8 cellular contexts compared by ENCODE assay signal in the genomic region with DNA sequence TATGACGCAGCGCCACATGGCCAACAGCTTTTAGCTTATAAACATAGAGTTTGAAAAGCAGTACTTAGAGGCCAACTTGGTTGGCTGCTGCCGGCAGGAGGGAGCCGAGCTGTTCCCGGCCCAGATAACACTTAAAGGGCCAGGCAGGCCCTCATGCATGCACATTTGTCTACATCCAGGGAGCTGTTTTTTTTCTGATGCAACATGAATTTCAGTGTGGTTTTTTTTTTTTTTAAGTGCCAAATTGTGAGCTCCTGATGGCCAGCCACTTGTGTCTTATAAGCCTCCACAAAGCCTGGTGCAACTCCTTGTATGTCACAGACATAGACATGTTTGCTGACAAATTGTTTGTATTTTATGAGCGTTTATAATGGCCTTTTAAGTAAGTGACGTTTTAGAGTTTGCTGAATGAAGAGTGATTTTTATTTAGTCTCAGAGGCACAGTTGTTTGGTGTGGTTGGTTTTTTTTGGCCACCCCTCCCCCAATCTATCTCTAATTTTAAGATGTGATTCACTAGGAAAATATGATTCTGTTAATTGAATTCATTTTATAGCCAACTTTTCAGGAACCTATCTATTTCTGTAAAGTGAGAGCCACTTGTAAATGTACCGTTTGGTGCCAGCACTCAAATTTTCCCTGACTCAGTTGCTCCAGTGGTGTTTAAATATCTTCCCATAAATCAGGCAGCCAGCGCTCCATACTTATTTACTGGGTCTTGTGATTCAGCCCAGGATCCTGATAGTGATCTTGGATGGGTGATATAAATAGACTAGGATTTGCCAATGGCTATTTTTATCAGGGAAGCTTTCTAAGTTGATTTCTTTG.
A peak's percentile ranks its signal among the peaks of the same experiment; 100 is the strongest.
DNase-seq lines count a peak whose midpoint lies in the region; ATAC-seq and TF ChIP-seq lines count a peak whose summit lies in the region.

No MANE protein-coding gene starts in this region.

- CTCF ChIA-PET in AG04450 (lab: Charles Lee), result interaction anchor here (0.6 to 3.6 kb wide), 4 partner anchors 70 to 142 kb away, joined by 3 to 17 read pairs (median 10); no protein-coding TSS in a partner anchor

- ATAC-seq in HG03108 (IDR thresholded peaks at IDR 0.05; ENCODE audit: unreplicated experiment), result no peak

- TF ChIP-seq CTCF in AG04450 (IDR thresholded peaks at IDR 0.05; ENCODE audit: low read depth, low read length) (peak; percentile 40), GM20000 (IDR thresholded peaks at IDR 0.05; ENCODE audit: extremely low read depth, missing control alignments) (no peak)

- H3K27ac ChIP-seq in AG04450 (ENCODE audit: low read depth, low read length), result peak overlapping the region; percentile 87
- H3K27ac ChIP-seq in iPS-18a (ENCODE audit: low read length), result peak overlapping the region; percentile 59
- peak overlapping the region; percentile 96 for H3K27ac ChIP-seq in skeletal muscle tissue (ENCODE audit: low read depth, low read length)

- H3K27me3 ChIP-seq in AG04450 (ENCODE audit: control insufficient read depth, insufficient read depth, low read length) (no peaks in the 10 kb centered on the region), iPS-18a (ENCODE audit: control insufficient read depth, insufficient read depth, low read length) (no peaks in the 10 kb centered on the region), skeletal muscle tissue (ENCODE audit: control insufficient read depth in 3 of 3, insufficient read depth in 3 of 3, low read length in 3 of 3) (no peaks in the 10 kb centered on the region)

- H3K4me3 ChIP-seq in AG04450 (ENCODE audit: low read depth, low read length), result no peak overlapping the region
- H3K4me3 ChIP-seq in iPS-18a (ENCODE audit: low read length), result peak overlapping the region; percentile 22
- H3K4me3 ChIP-seq in skeletal muscle tissue (ENCODE audit: low read length in 3 of 3), result peak overlapping the region; percentile 0 to 49 (median 38)

- H3K9ac ChIP-seq in iPS-18a (ENCODE audit: low read length) (peak overlapping the region; percentile 43), skeletal muscle tissue (ENCODE audit: low read depth in 1 of 3, low read length in 3 of 3) (peak overlapping the region; percentile 69 to 79 (median 76))

- DNase-seq in AG04450 (ENCODE audit: low read depth, low spot score) (peak; percentile 93), KBM-7 (peak; percentile 43), amniotic epithelial cell (ENCODE audit: low read depth) (peak; percentile 93), GM20000 (ENCODE audit: low spot score) (no peak), DMS53 treated with DMSO at 0.1 percent for 48 hours (lab: John Stamatoyannopoulos, UW; ENCODE audit: unreplicated experiment) (no peak)

- POLR2A ChIA-PET in AG04450 (lab: Yijun Ruan, JAX), result interaction anchor here (0.5 to 2.3 kb wide), 16 partner anchors 10 to 132 kb away, joined by 3 to 20 read pairs (median 4); no protein-coding TSS in a partner anchor

- in situ Hi-C loops in KBM-7 (cut with MboI; ENCODE audit: low pct_unique_long_range_greater_than_20kb, low sequenced_read_pairs), result no loop called here

- no peaks in the 10 kb centered on the region; the same call in 1 of the 2 replicates for H3K9me3 ChIP-seq in AG04450 (ENCODE audit: control insufficient read depth, insufficient read depth, low read length)
- H3K9me3 ChIP-seq in iPS-18a (ENCODE audit: control insufficient read depth, low read depth, low read length), result no peaks in the 10 kb centered on the region
- no peaks in the 10 kb centered on the region for H3K9me3 ChIP-seq in skeletal muscle tissue (ENCODE audit: control insufficient read depth in 3 of 3, low read length in 3 of 3)

- H3K4me1 ChIP-seq in iPS-18a (ENCODE audit: control insufficient read depth, low read depth, low read length) (peaks cover 21% of the 10 kb centered on the region), skeletal muscle tissue (ENCODE audit: control insufficient read depth in 3 of 3, insufficient read depth in 3 of 3, low read length in 3 of 3) (peaks cover 30 to 48% (median 35%) of the 10 kb centered on the region in 3 donors)

- H3K36me3 ChIP-seq in iPS-18a (ENCODE audit: control insufficient read depth, low read depth, low read length) (no peaks in the 10 kb centered on the region), skeletal muscle tissue (ENCODE audit: control insufficient read depth in 3 of 3, insufficient read depth in 3 of 3, low read length in 3 of 3) (no peaks in the 10 kb centered on the region)

Comparison
In these comparisons a context has a peak if more than half of its experiments do, and no peak if none do; other contexts are left out.
1. DNase-seq: peak in AG04450 (single experiment), KBM-7 (single experiment) and amniotic epithelial cell (single experiment); none in GM20000 (single experiment) and DMS53 treated with DMSO at 0.1 percent for 48 hours (single experiment).
2. Peak in every context shown above with its lines, with median percentiles within 50 percentile points of each other: H3K27ac ChIP-seq.